In the genomic region with DNA sequence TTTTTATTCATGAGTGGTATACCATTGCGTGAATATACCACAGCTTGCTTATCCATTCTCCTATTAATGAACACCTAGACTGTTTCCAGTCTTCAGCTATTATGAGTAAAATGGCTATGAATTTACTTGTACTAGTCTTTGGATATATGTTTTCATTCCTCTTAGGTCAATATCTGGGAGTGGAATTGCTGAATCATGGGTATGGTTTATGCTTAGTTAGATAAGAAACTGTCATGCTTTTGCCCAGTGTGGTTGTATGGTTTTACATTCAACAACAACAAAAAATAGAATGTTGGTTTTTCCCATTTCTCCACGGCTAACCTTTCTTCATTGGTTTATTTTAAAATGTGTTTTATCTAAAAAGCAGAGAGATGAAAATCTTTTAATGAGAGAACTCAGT, we compare ENCODE assay signal across 1 cellular context.
TF ChIP-seq lines count a peak whose summit lies in the region.

No MANE protein-coding gene starts in this region.

TF ChIP-seq in K562, 482 proteins besides CTCF, POLR2A, EP300 and RAD21 (continued from another document and continues in another):
- TF ChIP-seq TFAM (CRISPR knock-in tag; conservative IDR thresholded peaks at IDR 0.05) (no peak), CCAR2 (IDR thresholded peaks at IDR 0.05; ENCODE audit: low read depth, low read length) (no peak), BACH1 (tag; IDR thresholded peaks at IDR 0.05) (peak; percentile 90), GATAD2B (IDR thresholded peaks at IDR 0.05; ENCODE audit: borderline replicate concordance) (peak; percentile 59; the same call in 1 of the 2 replicates), ELF1 (tag; IDR thresholded peaks at IDR 0.05) (no peak), ZNF830 (CRISPR knock-in tag; IDR thresholded peaks at IDR 0.05) (no peak), HMGN3 (IDR thresholded peaks at IDR 0.05; ENCODE audit: borderline replicate concordance, extremely low read depth, insufficient read length, low read depth, low read length) (no peak), NCOA4 (IDR thresholded peaks at IDR 0.05; ENCODE audit: partially characterized antibody) (no peak), CLOCK (CRISPR knock-in tag; IDR thresholded peaks at IDR 0.05; ENCODE audit: borderline replicate concordance) (no peak), RFX7 (CRISPR knock-in tag; IDR thresholded peaks at IDR 0.05) (no peak), CXXC5 (CRISPR knock-in tag; IDR thresholded peaks at IDR 0.05) (no peak), ZNF316 (IDR thresholded peaks at IDR 0.05) (peak; percentile 99), TAF1 (IDR thresholded peaks at IDR 0.05; ENCODE audit: control insufficient read depth, extremely low read depth, insufficient read depth, low read length, severe bottlenecking) (no peak), ARID1B (IDR thresholded peaks at IDR 0.05) (peak; percentile 93), MYNN (IDR thresholded peaks at IDR 0.05) (no peak), MYNN (CRISPR knock-in tag; IDR thresholded peaks at IDR 0.05) (no peak), CBX1 (IDR thresholded peaks at IDR 0.05; ENCODE audit: low read depth) (no peak), ETV5 (CRISPR knock-in tag; IDR thresholded peaks at IDR 0.05; ENCODE audit: low read depth) (no peak), ID3 (CRISPR knock-in tag; IDR thresholded peaks at IDR 0.05) (no peak), ID3 (tag; IDR thresholded peaks at IDR 0.05) (no peak), RCOR1 (IDR thresholded peaks at IDR 0.05; ENCODE audit: borderline replicate concordance in 1 of 2, low read depth in 2 of 2, low read length in 2 of 2) (0 out of 4 replicates have a peak, but pooled peaks of 1 of the 2 experiments have one; percentile 39), THAP7 (CRISPR knock-in tag; IDR thresholded peaks at IDR 0.05) (no peak), NFE2L1 (tag; IDR thresholded peaks at IDR 0.05; ENCODE audit: borderline replicate concordance, low read depth) (peak; percentile 64; the same call in 1 of the 2 replicates), CEBPB (tag; IDR thresholded peaks at IDR 0.05) (no peak), ZNF282 (CRISPR knock-in tag; IDR thresholded peaks at IDR 0.05) (no peak), CHD2 (IDR thresholded peaks at IDR 0.05; ENCODE audit: low read depth, low read length) (no peak), SMARCA5 (IDR thresholded peaks at IDR 0.05) (no peak), ARNT (IDR thresholded peaks at IDR 0.05) (peak in 1 of 2 experiments; percentile 67; a peak in 1 of 4 replicates), FOSL1 (tag; conservative IDR thresholded peaks at IDR 0.05) (peak; percentile 67), TBL1XR1 (IDR thresholded peaks at IDR 0.05; ENCODE audit: low read length in 2 of 2) (no peak), ZNF121 (CRISPR knock-in tag; conservative IDR thresholded peaks at IDR 0.05) (no peak), CSDE1 (IDR thresholded peaks at IDR 0.05) (no peak), PHTF2 (CRISPR knock-in tag; IDR thresholded peaks at IDR 0.05) (no peak), CHAMP1 (IDR thresholded peaks at IDR 0.05) (peak; percentile 70), KHSRP (IDR thresholded peaks at IDR 0.05) (no peak), GABPB1 (CRISPR knock-in tag; IDR thresholded peaks at IDR 0.05) (no peak), HDAC6 (IDR thresholded peaks at IDR 0.05; ENCODE audit: low read depth, low read length) (no peak), MXI1 (IDR thresholded peaks at IDR 0.05; ENCODE audit: low read depth, low read length) (no peak), ZNF324 (CRISPR knock-in tag; IDR thresholded peaks at IDR 0.05) (no peak), ESRRB (CRISPR knock-in tag; IDR thresholded peaks at IDR 0.05; ENCODE audit: borderline replicate concordance) (no peak), ZNF407 (IDR thresholded peaks at IDR 0.05; ENCODE audit: low read depth) (no peak)
- TF ChIP-seq, protein P1, sequence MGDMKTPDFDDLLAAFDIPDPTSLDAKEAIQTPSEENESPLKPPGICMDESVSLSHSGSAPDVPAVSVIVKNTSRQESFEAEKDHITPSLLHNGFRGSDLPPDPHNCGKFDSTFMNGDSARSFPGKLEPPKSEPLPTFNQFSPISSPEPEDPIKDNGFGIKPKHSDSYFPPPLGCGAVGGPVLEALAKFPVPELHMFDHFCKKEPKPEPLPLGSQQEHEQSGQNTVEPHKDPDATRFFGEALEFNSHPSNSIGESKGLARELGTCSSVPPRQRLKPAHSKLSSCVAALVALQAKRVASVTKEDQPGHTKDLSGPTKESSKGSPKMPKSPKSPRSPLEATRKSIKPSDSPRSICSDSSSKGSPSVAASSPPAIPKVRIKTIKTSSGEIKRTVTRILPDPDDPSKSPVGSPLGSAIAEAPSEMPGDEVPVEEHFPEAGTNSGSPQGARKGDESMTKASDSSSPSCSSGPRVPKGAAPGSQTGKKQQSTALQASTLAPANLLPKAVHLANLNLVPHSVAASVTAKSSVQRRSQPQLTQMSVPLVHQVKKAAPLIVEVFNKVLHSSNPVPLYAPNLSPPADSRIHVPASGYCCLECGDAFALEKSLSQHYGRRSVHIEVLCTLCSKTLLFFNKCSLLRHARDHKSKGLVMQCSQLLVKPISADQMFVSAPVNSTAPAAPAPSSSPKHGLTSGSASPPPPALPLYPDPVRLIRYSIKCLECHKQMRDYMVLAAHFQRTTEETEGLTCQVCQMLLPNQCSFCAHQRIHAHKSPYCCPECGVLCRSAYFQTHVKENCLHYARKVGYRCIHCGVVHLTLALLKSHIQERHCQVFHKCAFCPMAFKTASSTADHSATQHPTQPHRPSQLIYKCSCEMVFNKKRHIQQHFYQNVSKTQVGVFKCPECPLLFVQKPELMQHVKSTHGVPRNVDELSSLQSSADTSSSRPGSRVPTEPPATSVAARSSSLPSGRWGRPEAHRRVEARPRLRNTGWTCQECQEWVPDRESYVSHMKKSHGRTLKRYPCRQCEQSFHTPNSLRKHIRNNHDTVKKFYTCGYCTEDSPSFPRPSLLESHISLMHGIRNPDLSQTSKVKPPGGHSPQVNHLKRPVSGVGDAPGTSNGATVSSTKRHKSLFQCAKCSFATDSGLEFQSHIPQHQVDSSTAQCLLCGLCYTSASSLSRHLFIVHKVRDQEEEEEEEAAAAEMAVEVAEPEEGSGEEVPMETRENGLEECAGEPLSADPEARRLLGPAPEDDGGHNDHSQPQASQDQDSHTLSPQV (IDR thresholded peaks at IDR 0.05): peak; percentile 66
- TF ChIP-seq, protein P2, sequence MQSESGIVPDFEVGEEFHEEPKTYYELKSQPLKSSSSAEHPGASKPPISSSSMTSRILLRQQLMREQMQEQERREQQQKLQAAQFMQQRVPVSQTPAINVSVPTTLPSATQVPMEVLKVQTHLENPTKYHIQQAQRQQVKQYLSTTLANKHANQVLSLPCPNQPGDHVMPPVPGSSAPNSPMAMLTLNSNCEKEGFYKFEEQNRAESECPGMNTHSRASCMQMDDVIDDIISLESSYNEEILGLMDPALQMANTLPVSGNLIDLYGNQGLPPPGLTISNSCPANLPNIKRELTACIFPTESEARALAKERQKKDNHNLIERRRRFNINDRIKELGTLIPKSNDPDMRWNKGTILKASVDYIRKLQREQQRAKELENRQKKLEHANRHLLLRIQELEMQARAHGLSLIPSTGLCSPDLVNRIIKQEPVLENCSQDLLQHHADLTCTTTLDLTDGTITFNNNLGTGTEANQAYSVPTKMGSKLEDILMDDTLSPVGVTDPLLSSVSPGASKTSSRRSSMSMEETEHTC (IDR thresholded peaks at IDR 0.05): no peak
